In genomic region chr22:32164084-32164894, GRCh38 we compare ENCODE assay signal across 32 cellular contexts. TPM values are rescaled to one million over a fixed set of nuclear protein-coding genes. Genes with fewer than 3 reads are reported as not detected.
DNase-seq lines count a peak whose midpoint lies in the region; ATAC-seq, FAIRE-seq and TF ChIP-seq lines count a peak whose summit lies in the region.
"Had no signal": no experiment of that assay in that cellular context is flagged by ENCODE, and none has a peak within 500 bp of the region (broad histone marks: within the 10 kb centered on the region; RNA-seq: fewer than 3 reads in every experiment).

No MANE protein-coding gene starts in this region.

- H3K9ac ChIP-seq in Karpas-422 (ENCODE audit: low read length) = no peak overlapping the region

- H3K9me3 ChIP-seq in esophagus muscularis mucosa = no peaks in the 10 kb centered on the region
- H3K9me3 ChIP-seq in Karpas-422 (ENCODE audit: low read length) = no peaks in the 10 kb centered on the region
- H3K9me3 ChIP-seq in heart right ventricle = no peaks in the 10 kb centered on the region
- H3K9me3 ChIP-seq: psoas muscle, SJSA1, vagina had no signal

- H3K4me1 ChIP-seq in esophagus muscularis mucosa (no peaks in the 10 kb centered on the region), Karpas-422 (ENCODE audit: low read length) (no peaks in the 10 kb centered on the region), heart right ventricle (peaks cover 0 to 8% (median 0%) of the 10 kb centered on the region in 9 donors)
- H3K4me1 ChIP-seq: psoas muscle, SJSA1, vagina had no signal

- no peaks in the 10 kb centered on the region for H3K79me2 ChIP-seq in Karpas-422 (ENCODE audit: low read length)

- no peak for ATAC-seq in GM21447 (IDR thresholded peaks at IDR 0.05; ENCODE audit: unreplicated experiment)
- no peak for ATAC-seq in heart right ventricle
- ATAC-seq: psoas muscle, T-helper 17 cell had no signal

- TF ChIP-seq CTCF in HL-60 (IDR thresholded peaks at IDR 0.05; ENCODE audit: insufficient read depth, low read length) = no peak
- no peak for TF ChIP-seq CTCF in esophagus muscularis mucosa (IDR thresholded peaks at IDR 0.05)
- TF ChIP-seq CTCF in osteocyte (IDR thresholded peaks at IDR 0.05) = no peak
- no peak for TF ChIP-seq CTCF in D721Med (IDR thresholded peaks at IDR 0.05; ENCODE audit: insufficient read depth, missing control alignments)
- TF ChIP-seq CTCF in heart right ventricle (IDR thresholded peaks at IDR 0.05) = no peak

- WGBS in esophagus muscularis mucosa = 36% methylated on average over 7 of the region's 7 CpGs
- WGBS in heart right ventricle, 2 donors = 50 to 53% methylated on average over 7 of the region's 7 CpGs

- H3K4me1 Mint-ChIP-seq in osteocyte (ENCODE audit: unreplicated experiment) = no peaks in the 10 kb centered on the region
- H3K4me1 Mint-ChIP-seq: IgD-negative memory B cell, memory B cell had no signal

- no peaks in the 10 kb centered on the region for H3K36me3 Mint-ChIP-seq in osteocyte (ENCODE audit: unreplicated experiment)
- H3K36me3 Mint-ChIP-seq: activated naive CD8-positive, alpha-beta T cell treated with anti-CD3 and anti-CD28 coated beads for 36 hours; CD4-positive, CD25-positive, alpha-beta regulatory T cell; IgD-negative memory B cell; memory B cell had no signal

- H3K27me3 ChIP-seq in HL-60 (ENCODE audit: insufficient read depth, poor library complexity, severe bottlenecking) = no peaks in the 10 kb centered on the region
- H3K27me3 ChIP-seq in esophagus muscularis mucosa = peaks cover 0 to 46% (median under 1%) of the 10 kb centered on the region in 4 donors
- H3K27me3 ChIP-seq in Karpas-422 (ENCODE audit: low read length) = no peaks in the 10 kb centered on the region
- H3K27me3 ChIP-seq in heart right ventricle = peaks cover 0 to 10% (median 2%) of the 10 kb centered on the region in 7 donors
- H3K27me3 ChIP-seq: vagina had no signal

- H3K27ac ChIP-seq in HL-60 (replicated peaks) = peak overlapping the region; percentile 52
- H3K27ac ChIP-seq in esophagus muscularis mucosa (replicated peaks in 1 of 4) = no peak overlapping the region
- H3K27ac ChIP-seq in Karpas-422 (ENCODE audit: low read length) = no peak overlapping the region
- no peak overlapping the region for H3K27ac ChIP-seq in heart right ventricle
- H3K27ac ChIP-seq: psoas muscle, SJSA1, vagina had no signal

- H3K4me3 Mint-ChIP-seq in osteocyte (ENCODE audit: unreplicated experiment) = no peak overlapping the region
- H3K4me3 Mint-ChIP-seq: activated naive CD8-positive, alpha-beta T cell treated with anti-CD3 and anti-CD28 coated beads for 36 hours; CD4-positive, CD25-positive, alpha-beta regulatory T cell; IgD-negative memory B cell; memory B cell; T-helper 17 cell had no signal

- peaks cover 5% of the 10 kb centered on the region for H3K27me3 Mint-ChIP-seq in osteocyte (ENCODE audit: unreplicated experiment)

- no peaks in the 10 kb centered on the region for H4K20me1 ChIP-seq in Karpas-422 (ENCODE audit: insufficient read depth, low read depth, low read length)

- no peak overlapping the region for H3K4me3 ChIP-seq in HL-60 (replicated peaks; ENCODE audit: insufficient read depth, low read length)
- no peak overlapping the region for H3K4me3 ChIP-seq in esophagus muscularis mucosa
- H3K4me3 ChIP-seq in Karpas-422 (ENCODE audit: low read length) = no peak overlapping the region
- H3K4me3 ChIP-seq in heart right ventricle = no peak overlapping the region
- H3K4me3 ChIP-seq: psoas muscle, SJSA1, vagina had no signal

- no peak overlapping the region for H2AFZ ChIP-seq in Karpas-422 (ENCODE audit: low read length)

- DNase-seq in HL-60 (ENCODE audit: low read depth in 1 of 2, low spot score in 1 of 2) (peak; percentile 44 to 79), NOMO-1 (lab: John Stamatoyannopoulos, UW; ENCODE audit: unreplicated experiment in 2 of 2) (peak; percentile 59 to 89), esophagus muscularis mucosa (ENCODE audit: extremely low spot score) (peak; percentile 90), osteocyte (ENCODE audit: extremely low spot score, unreplicated experiment) (peak; percentile 59), D721Med (ENCODE audit: insufficient read length, low spot score) (no peak), Karpas-422 (no peak), heart right ventricle (no peak)
- DNase-seq: activated CD4-positive, alpha-beta T cell treated with anti-CD3 and anti-CD28 coated beads for 4 hours; activated CD8-positive, alpha-beta memory T cell treated with anti-CD3 and anti-CD28 coated beads for 24 hours; activated effector memory CD4-positive, alpha-beta T cell treated with Interleukin-2 at 50 U/mL for 16 hours; activated naive CD8-positive, alpha-beta T cell treated with anti-CD3 and anti-CD28 coated beads for 36 hours; aorta; CD4-positive, CD25-positive, alpha-beta regulatory T cell; DMS 273 treated with DMSO at 0.1 percent for 48 hours; effector memory CD4-positive, alpha-beta T cell; EL; NCI-H1417 treated with DMSO at 0.1 percent for 48 hours; NCI-H2081 treated with DMSO at 0.1 percent for 48 hours; NCI-H446; psoas muscle; stimulated activated CD4-positive, alpha-beta T cell treated with anti-CD3 and anti-CD28 coated beads, Interleukin-4, amount 100 ng/mL, for 4 hours; stimulated activated naive CD4-positive, alpha-beta T cell; T-helper 17 cell had no signal

- intact Hi-C loops in esophagus muscularis mucosa (cut with DNase I) (no loop called here), heart right ventricle (cut with DNase I) (loop anchor here in 2 of 10 donors (5.0 to 10.0 kb wide), 2 partner anchors 59 to 137 kb away; no protein-coding TSS in a partner anchor)

- H3K9me3 Mint-ChIP-seq in osteocyte (ENCODE audit: unreplicated experiment) = no peaks in the 10 kb centered on the region
- H3K9me3 Mint-ChIP-seq: activated naive CD8-positive, alpha-beta T cell treated with anti-CD3 and anti-CD28 coated beads for 36 hours; IgD-negative memory B cell; memory B cell had no signal

- no peak for TF ChIP-seq POLR2A in esophagus muscularis mucosa (IDR thresholded peaks at IDR 0.05; ENCODE audit: low read depth)

- H3K9me2 ChIP-seq in Karpas-422 (replicated peaks; ENCODE audit: insufficient read depth, low read length) = no peaks in the 10 kb centered on the region

- FAIRE-seq in D721Med (lab: Jason Lieb, UNC) = no peak
- FAIRE-seq: GM12891 had no signal

- H3K36me3 ChIP-seq in esophagus muscularis mucosa = no peaks in the 10 kb centered on the region
- no peaks in the 10 kb centered on the region for H3K36me3 ChIP-seq in Karpas-422 (ENCODE audit: insufficient read depth, low read length)
- no peaks in the 10 kb centered on the region for H3K36me3 ChIP-seq in heart right ventricle
- H3K36me3 ChIP-seq: SJSA1, vagina had no signal

- H3K4me2 ChIP-seq in Karpas-422 (ENCODE audit: low read depth, low read length, poor library complexity, severe bottlenecking) = no peak overlapping the region

- no peak overlapping the region for H3K27ac Mint-ChIP-seq in osteocyte (ENCODE audit: unreplicated experiment)
- H3K27ac Mint-ChIP-seq: activated naive CD8-positive, alpha-beta T cell treated with anti-CD3 and anti-CD28 coated beads for 36 hours; IgD-negative memory B cell; memory B cell; T-helper 17 cell had no signal

- TF ChIP-seq EP300 in esophagus muscularis mucosa (IDR thresholded peaks at IDR 0.05) = no peak

RNA-seq across cellular contexts. Expression of gene C22orf42, which starts 5.2 kb away (rescaled TPM):
- total RNA-seq in esophagus muscularis mucosa (under 1 TPM in 1 of 4 donors, not detected in 3; 0.26 TPM), osteocyte (not detected in 2 replicates), heart right ventricle (not detected)
- not detected in 2 replicates for total RNA-seq in Karpas-422 (2014; rRNA removed; shearing (Covaris generic); ENCODE audit: low replicate concordance)
- not detected for polyA plus RNA-seq in heart right ventricle
- total RNA-seq: activated naive CD8-positive, alpha-beta T cell treated with anti-CD3 and anti-CD28 coated beads for 36 hours; aorta; CD4-positive, CD25-positive, alpha-beta regulatory T cell; epithelial cell of proximal tubule; H4; psoas muscle; SJSA1; T-helper 17 cell; temporal lobe; vagina had no signal
- polyA plus RNA-seq: aorta; CD4-positive, CD25-positive, alpha-beta regulatory T cell; IgD-negative memory B cell; psoas muscle had no signal

RNA-seq across cellular contexts. Expression of gene RFPL2, which starts 40.6 kb away (rescaled TPM):
- not detected for total RNA-seq in esophagus muscularis mucosa
- total RNA-seq in osteocyte = not detected in 2 replicates
- total RNA-seq in Karpas-422 (2014; rRNA removed; shearing (Covaris generic); ENCODE audit: low replicate concordance) = not detected in 2 replicates
- not detected for total RNA-seq in heart right ventricle
- polyA plus RNA-seq in heart right ventricle = under 1 TPM in 1 of 2 donors, not detected in 1; 0.03 TPM
- total RNA-seq: activated naive CD8-positive, alpha-beta T cell treated with anti-CD3 and anti-CD28 coated beads for 36 hours; aorta; epithelial cell of proximal tubule; H4; psoas muscle; SJSA1; vagina had no signal
- polyA plus RNA-seq: aorta, IgD-negative memory B cell, psoas muscle had no signal

Comparison
In these comparisons a context has a peak if more than half of its experiments do, and no peak if none do; other contexts are left out.
1. DNase-seq: peak in HL-60 (2 of 2), NOMO-1 (2 of 2), esophagus muscularis mucosa (single experiment) and osteocyte (single experiment); none in D721Med (single experiment), Karpas-422 (single experiment) and heart right ventricle (0 of 2).